17 cellular contexts compared by ENCODE assay signal in the genomic region with DNA sequence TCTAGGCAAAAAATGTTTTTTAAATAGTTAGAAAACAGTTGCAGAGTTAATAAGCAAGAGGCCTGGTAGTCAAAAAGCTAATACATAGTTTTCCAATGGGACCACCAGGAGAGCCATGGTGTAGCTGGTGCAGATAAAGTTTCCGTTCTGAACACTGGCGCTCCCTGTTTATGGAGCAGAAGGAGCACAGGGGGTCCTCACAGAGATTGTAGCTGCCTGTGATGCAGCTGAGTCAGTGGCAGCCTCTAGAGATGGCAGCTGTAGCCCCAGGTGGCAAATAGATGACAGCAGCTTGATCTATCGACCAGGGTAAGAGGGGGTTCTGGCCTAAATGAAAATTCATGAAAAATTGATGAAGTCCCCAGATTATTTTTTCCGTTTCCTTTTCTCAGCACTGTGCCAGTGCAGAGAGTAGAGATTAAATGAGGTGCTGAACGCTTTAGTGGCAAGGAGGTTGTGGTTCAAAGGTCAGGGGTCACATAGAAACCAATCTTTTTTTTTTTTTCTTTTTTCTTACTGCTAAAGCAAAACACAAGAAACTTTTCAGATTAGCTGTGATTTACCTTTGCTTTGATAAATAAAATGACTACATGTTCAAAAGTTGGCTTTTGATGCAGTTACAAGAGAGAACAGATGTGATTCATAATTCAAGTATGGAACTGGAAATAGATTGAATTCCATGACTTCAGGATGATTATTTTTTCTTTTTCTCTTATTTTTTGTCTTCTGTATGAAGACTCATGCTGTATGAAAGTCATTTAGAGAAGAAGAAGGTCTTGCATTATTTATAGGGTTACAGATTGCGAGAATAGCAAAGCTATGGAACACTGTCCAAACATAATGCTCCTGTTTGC.
DNase-seq lines count a peak whose midpoint lies in the region; ATAC-seq and TF ChIP-seq lines count a peak whose summit lies in the region.
"Had no signal": no experiment of that assay in that cellular context is flagged by ENCODE, and none has a peak within 500 bp of the region (broad histone marks: within the 10 kb centered on the region; RNA-seq: fewer than 3 reads in every experiment).

No MANE protein-coding gene starts in this region.

- H2BK15ac ChIP-seq in mesendoderm (replicated peaks; ENCODE audit: low read depth), result no peak overlapping the region

- H3K9me3 ChIP-seq in mammary epithelial cell (replicated peaks; ENCODE audit: insufficient read depth, low read length) (no peaks in the 10 kb centered on the region), hepatocyte (ENCODE audit: low read depth) (no peaks in the 10 kb centered on the region)
- H3K9me3 ChIP-seq: adrenal gland, BE2C, colonic mucosa, lower lobe of right lung, prostate gland, thyroid gland had no signal

- H3K4me3 ChIP-seq in H7 (ENCODE audit: insufficient read depth, low read depth, low read length), result no peak overlapping the region
- H3K4me3 ChIP-seq in brain microvascular endothelial cell (ENCODE audit: low read depth, low read length), result no peak overlapping the region
- H3K4me3 ChIP-seq in mesendoderm (ENCODE audit: low read length), result no peak overlapping the region
- no peak overlapping the region for H3K4me3 ChIP-seq in mammary epithelial cell (replicated peaks in 1 of 3; ENCODE audit: insufficient read depth in 1 of 3, low read depth in 2 of 3, low read length in 3 of 3)
- H3K4me3 ChIP-seq in hepatocyte, result no peak overlapping the region
- H3K4me3 ChIP-seq: adrenal gland, colonic mucosa, lower lobe of right lung, prostate gland, thyroid gland had no signal

- dilution Hi-C loops in mammary epithelial cell (cut with HindIII; ENCODE audit: low sequenced_read_pairs), result no loop called here

- no peak overlapping the region for H3K23ac ChIP-seq in mesendoderm (ENCODE audit: low read length)

- no peak overlapping the region for H4K5ac ChIP-seq in mesendoderm (ENCODE audit: low read length)

- H3K27ac ChIP-seq in brain microvascular endothelial cell (no peak overlapping the region), mesendoderm (ENCODE audit: low read depth, low read length) (no peak overlapping the region), mammary epithelial cell (ENCODE audit: insufficient read depth, low read depth, low read length) (no peak overlapping the region), hepatocyte (no peak overlapping the region)
- H3K27ac ChIP-seq: adrenal gland, colonic mucosa, KMS-11, lower lobe of right lung, prostate gland, thyroid gland had no signal

- H3K79me1 ChIP-seq in mesendoderm (ENCODE audit: low read length), result no peaks in the 10 kb centered on the region

- no peak overlapping the region for H3K4ac ChIP-seq in mesendoderm (ENCODE audit: low read depth, low read length)

- H2BK5ac ChIP-seq in mesendoderm (ENCODE audit: low read length), result no peak overlapping the region

- BruUV-seq in mammary epithelial cell (replicated peaks; lab: Mats Ljungman, UMichigan), result no TSS peak

- H3K4me1 ChIP-seq in mesendoderm (ENCODE audit: control insufficient read depth, low read depth, low read length), result no peaks in the 10 kb centered on the region
- no peaks in the 10 kb centered on the region for H3K4me1 ChIP-seq in mammary epithelial cell (ENCODE audit: insufficient read depth, low read length)
- H3K4me1 ChIP-seq in hepatocyte (ENCODE audit: insufficient read depth), result no peaks in the 10 kb centered on the region
- H3K4me1 ChIP-seq: adrenal gland, BE2C, colonic mucosa, lower lobe of right lung, prostate gland, thyroid gland had no signal

- H4K20me1 ChIP-seq in mammary epithelial cell (ENCODE audit: insufficient read depth, low read length), result no peaks in the 10 kb centered on the region
- H4K20me1 ChIP-seq in hepatocyte (ENCODE audit: insufficient read depth, poor library complexity, severe bottlenecking), result no peaks in the 10 kb centered on the region

- no CpG with 5 or more reads among the region's 6 CpGs for WGBS in mesendoderm (ENCODE audit: extremely low coverage, insufficient coverage, low lambda C conversion rate)
- WGBS in mammary epithelial cell (ENCODE audit: low coverage, missing lambda C conversion rate), result 70% methylated on average over 6 of the region's 6 CpGs
- WGBS in hepatocyte (ENCODE audit: low lambda C conversion rate, missing lambda C conversion rate), result 93% methylated on average over 6 of the region's 6 CpGs

- H2AK5ac ChIP-seq in mesendoderm (ENCODE audit: low read length), result no peak overlapping the region

- no peak for ATAC-seq in HG03521 (IDR thresholded peaks at IDR 0.05; ENCODE audit: unreplicated experiment)
- ATAC-seq: lower lobe of right lung; stimulated activated memory B cell treated with anti-CD40 and anti-IgM and Interleukin-4, amounts not matched to agents 10 μg/mL and 1 μg/mL and 100 μg/mL, for 72 hours had no signal

- H3K27me3 ChIP-seq in H7 (ENCODE audit: control insufficient read depth, insufficient read depth, low read length) (no peaks in the 10 kb centered on the region), brain microvascular endothelial cell (replicated peaks) (no peaks in the 10 kb centered on the region), mesendoderm (ENCODE audit: insufficient read depth, low read length, poor library complexity) (no peaks in the 10 kb centered on the region), mammary epithelial cell (ENCODE audit: insufficient read depth, low read length) (no peaks in the 10 kb centered on the region), hepatocyte (no peaks in the 10 kb centered on the region)
- H3K27me3 ChIP-seq: adrenal gland, BE2C, colonic mucosa, thyroid gland had no signal

- H2AFZ ChIP-seq in mammary epithelial cell (ENCODE audit: low read depth, low read length) (no peak overlapping the region), hepatocyte (no peak overlapping the region)

- DNase-seq in H7 (peak; percentile 13), NCI-H345 treated with DMSO at 0.1 percent for 48 hours (lab: John Stamatoyannopoulos, UW; ENCODE audit: unreplicated experiment) (peak; percentile 33), brain microvascular endothelial cell (peak; percentile 17), mesendoderm (peak; percentile 4), mammary epithelial cell (no peak), hepatocyte (ENCODE audit: low spot score) (no peak)
- DNase-seq in activated CD4-positive, alpha-beta T cell treated with anti-CD3 and anti-CD28 coated beads, Interleukin-2, amount 50 U/mL, for 1 hour, result no peak
- DNase-seq: adrenal gland, BE2C, colonic mucosa, lower lobe of right lung, naive B cell, thyroid gland had no signal

- H3K79me2 ChIP-seq in mesendoderm (ENCODE audit: control insufficient read depth, insufficient read depth, low read length) (no peaks in the 10 kb centered on the region), mammary epithelial cell (ENCODE audit: insufficient read depth, low read length) (no peaks in the 10 kb centered on the region), hepatocyte (no peaks in the 10 kb centered on the region)

- no peak overlapping the region for H4K8ac ChIP-seq in mesendoderm (ENCODE audit: low read depth, low read length)

- no peak overlapping the region for H3K18ac ChIP-seq in mesendoderm (ENCODE audit: low read length)

- CTCF ChIA-PET in mammary epithelial cell (lab: Charles Lee; ENCODE audit: low non-redundant PET), result no interaction called here

- TF ChIP-seq CTCF in brain microvascular endothelial cell (IDR thresholded peaks at IDR 0.05; ENCODE audit: low read depth, low read length, missing control alignments) (no peak), mammary epithelial cell (conservative IDR thresholded peaks at IDR 0.05 in 1 of 2, IDR thresholded peaks at IDR 0.05 in 1 of 2; ENCODE audit: extremely low read depth in 1 of 2, insufficient read depth in 1 of 2, low read depth in 1 of 2, low read length in 2 of 2) (no peak), hepatocyte (IDR thresholded peaks at IDR 0.05; ENCODE audit: poor library complexity) (no peak)

- no peak overlapping the region for H3K56ac ChIP-seq in mesendoderm (ENCODE audit: low read length)

- intact Hi-C loops in mammary epithelial cell (cut with micrococcal nuclease), result no loop called here

- H2BK120ac ChIP-seq in mesendoderm (ENCODE audit: low read depth, low read length), result no peak overlapping the region

- in situ Hi-C loops in brain microvascular endothelial cell (cut with HindIII; ENCODE audit: low pct_ligation_motif_present, low sequenced_read_pairs) (no loop called here), mammary epithelial cell (cut with MboI; ENCODE audit: low sequenced_read_pairs in 2 of 2) (no loop called here)

- H3K9ac ChIP-seq in mesendoderm (ENCODE audit: low read length), result no peak overlapping the region
- no peak overlapping the region for H3K9ac ChIP-seq in mammary epithelial cell (ENCODE audit: insufficient read depth, low read length)
- H3K9ac ChIP-seq: KMS-11 had no signal

- no peaks in the 10 kb centered on the region for H3K9me2 ChIP-seq in hepatocyte (replicated peaks; ENCODE audit: insufficient read depth)

- H3K36me3 ChIP-seq in H7 (replicated peaks; ENCODE audit: control insufficient read depth, insufficient read depth, low read length) (no peaks in the 10 kb centered on the region), brain microvascular endothelial cell (replicated peaks) (no peaks in the 10 kb centered on the region), mesendoderm (ENCODE audit: control insufficient read depth, insufficient read depth, low read length) (no peaks in the 10 kb centered on the region), mammary epithelial cell (ENCODE audit: insufficient read depth, low read length) (no peaks in the 10 kb centered on the region), hepatocyte (replicated peaks; ENCODE audit: insufficient read depth, low read depth) (no peaks in the 10 kb centered on the region)
- H3K36me3 ChIP-seq: adrenal gland, BE2C, colonic mucosa, lower lobe of right lung, prostate gland, thyroid gland had no signal

- H3K4me2 ChIP-seq in mesendoderm (ENCODE audit: low read length) (no peak overlapping the region), mammary epithelial cell (ENCODE audit: insufficient read depth, low read depth, low read length) (no peak overlapping the region), hepatocyte (no peak overlapping the region)
- H3K4me2 ChIP-seq: KMS-11 had no signal

Comparison
In these comparisons a context has a peak if more than half of its experiments do, and no peak if none do; other contexts are left out.
1. DNase-seq: peak in H7 (single experiment), NCI-H345 treated with DMSO at 0.1 percent for 48 hours (single experiment), brain microvascular endothelial cell (single experiment) and mesendoderm (single experiment); none in mammary epithelial cell (single experiment), activated CD4-positive, alpha-beta T cell treated with anti-CD3 and anti-CD28 coated beads, Interleukin-2, amount 50 U/mL, for 1 hour (single experiment) and hepatocyte (single experiment).